Comparison of ENCODE assay signal across 19 cellular contexts in the genomic region with DNA sequence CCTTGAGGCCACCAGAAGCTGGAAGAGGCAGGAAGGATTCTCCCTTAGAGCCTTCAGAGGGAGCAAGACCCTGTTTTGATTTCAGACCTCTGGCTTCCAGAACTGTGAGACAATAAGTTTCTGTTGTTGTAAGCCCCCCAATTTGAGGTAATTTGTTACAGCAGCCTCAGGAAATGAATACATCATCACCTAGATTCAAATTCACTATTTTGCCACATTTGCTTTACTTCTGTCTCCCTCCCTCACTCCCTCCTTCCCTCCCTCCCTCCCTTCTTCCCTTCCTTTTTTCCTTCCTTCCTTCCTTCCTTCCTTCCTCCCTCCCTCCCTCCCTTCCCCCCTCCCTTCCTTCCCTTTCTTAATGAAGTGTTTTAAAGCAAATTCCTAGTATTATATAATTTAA. TPM values are rescaled to one million over a fixed set of nuclear protein-coding genes. Genes with fewer than 3 reads are reported as not detected.
A peak's percentile ranks its signal among the peaks of the same experiment; 100 is the strongest.
DNase-seq lines count a peak whose midpoint lies in the region; ATAC-seq, FAIRE-seq and TF ChIP-seq lines count a peak whose summit lies in the region.
"Had no signal": no experiment of that assay in that cellular context is flagged by ENCODE, and none has a peak within 500 bp of the region (broad histone marks: within the 10 kb centered on the region; RNA-seq: fewer than 3 reads in every experiment).

No MANE protein-coding gene starts in this region.

- H3K4me3 ChIP-seq in HepG2 (replicated peaks in 1 of 3; ENCODE audit: insufficient read depth in 1 of 3, low read depth in 2 of 3, low read length in 3 of 3), result no peak overlapping the region
- no peak overlapping the region for H3K4me3 ChIP-seq in right lobe of liver
- H3K4me3 ChIP-seq in K562, result no peak overlapping the region
- no peak overlapping the region for H3K4me3 ChIP-seq in neuronal stem cell (ENCODE audit: low read length in 2 of 2)
- H3K4me3 ChIP-seq: BLaER1 had no signal

- no peak overlapping the region for H4K91ac ChIP-seq in neuronal stem cell (ENCODE audit: low read depth, low read length, poor library complexity)

- H4K20me1 ChIP-seq in HepG2 (ENCODE audit: insufficient read depth, low read length) (no peaks in the 10 kb centered on the region), K562 (replicated peaks; ENCODE audit: control insufficient read depth, insufficient read depth, low read length) (no peaks in the 10 kb centered on the region)
- H4K20me1 ChIP-seq: BLaER1 had no signal

- no peaks in the 10 kb centered on the region for H3K9me1 ChIP-seq in K562 (ENCODE audit: control insufficient read depth, insufficient read depth, low read length)

- H2BK120ac ChIP-seq in neuronal stem cell (ENCODE audit: low read depth, low read length), result no peak overlapping the region

- no peak overlapping the region for H3K4ac ChIP-seq in neuronal stem cell (ENCODE audit: low read length)

- no peak overlapping the region for H3K27ac Mint-ChIP-seq in activated CD8-positive, alpha-beta T cell treated with anti-CD3 and anti-CD28 coated beads for 36 hours
- no peak overlapping the region for H3K27ac Mint-ChIP-seq in stimulated activated memory B cell treated with anti-CD40 and anti-IgM and Interleukin-4, amounts not matched to agents 10 μg/mL and 1 μg/mL and 100 μg/mL, for 72 hours
- H3K27ac Mint-ChIP-seq in osteocyte (ENCODE audit: unreplicated experiment), result no peak overlapping the region
- H3K27ac Mint-ChIP-seq: CD4-positive, alpha-beta memory T cell had no signal

- H3K23ac ChIP-seq in neuronal stem cell (ENCODE audit: low read depth, low read length, poor library complexity), result no peak overlapping the region

- no TSS peak for BruUV-seq in HepG2 (replicated peaks; lab: Mats Ljungman, UMichigan)
- no TSS peak for BruUV-seq in K562 (replicated peaks; lab: Mats Ljungman, UMichigan)

- no peak overlapping the region for H3K18ac ChIP-seq in neuronal stem cell (ENCODE audit: low read length)

- TF ChIP-seq RAD21 in HepG2 (CRISPR knock-in tag; IDR thresholded peaks at IDR 0.05) (no peak), K562 (CRISPR knock-in tag; conservative IDR thresholded peaks at IDR 0.05 in 1 of 2, IDR thresholded peaks at IDR 0.05 in 1 of 2) (no peak)

- in situ Hi-C loops in HepG2 (cut with HindIII; ENCODE audit: extremely low pct_ligation_motif_present, low pct_unique_long_range_greater_than_20kb), result no loop called here
- in situ Hi-C loops in K562 (cut with MboI), result no loop called here

- no peaks in the 10 kb centered on the region; a peak in 2 of 5 replicates for H3K27me3 ChIP-seq in HepG2 (ENCODE audit: control insufficient read depth in 1 of 2, insufficient read depth in 2 of 2, low read length in 2 of 2)
- H3K27me3 ChIP-seq in right lobe of liver, result no peaks in the 10 kb centered on the region
- no peaks in the 10 kb centered on the region for H3K27me3 ChIP-seq in K562 (ENCODE audit: control insufficient read depth in 2 of 2, insufficient read depth in 2 of 2, low read length in 2 of 2)
- H3K27me3 ChIP-seq in neuronal stem cell (ENCODE audit: control insufficient read depth in 3 of 3, insufficient read depth in 3 of 3, low read depth in 1 of 3, low read length in 3 of 3), result no peaks in the 10 kb centered on the region
- H3K27me3 ChIP-seq: BLaER1 had no signal

- FAIRE-seq in HepG2 (lab: Jason Lieb, UNC) (no peak), K562 (lab: Jason Lieb, UNC) (no peak)
- FAIRE-seq: GM12892, GM18507 had no signal

- no peak overlapping the region for H2BK5ac ChIP-seq in neuronal stem cell (ENCODE audit: low read length)

- CTCF ChIA-PET in HepG2 (lab: Yijun Ruan, JAX; ENCODE audit: low intra/inter-chr PET ratio, low total read pairs) (no interaction called here), K562 (lab: Yijun Ruan, JAX; ENCODE audit: low intra/inter-chr PET ratio) (no interaction called here)
- CTCF ChIA-PET in activated CD8-positive, alpha-beta T cell treated with anti-CD3 and anti-CD28 coated beads for 36 hours (lab: Charles Lee), result no interaction called here

- no peaks in the 10 kb centered on the region for H3K79me2 ChIP-seq in HepG2 (ENCODE audit: insufficient read depth, low read length)
- H3K79me2 ChIP-seq in K562 (ENCODE audit: control insufficient read depth, insufficient read depth, low read length), result no peaks in the 10 kb centered on the region

- no peak for DNase-seq in HepG2 (ENCODE audit: low spot score)
- no peak for DNase-seq in right lobe of liver
- peak in 1 of 4 experiments; percentile 34 for DNase-seq in K562 (ENCODE audit: extremely low read depth in 1 of 4, low spot score in 3 of 4)
- no peak for DNase-seq in neuronal stem cell (ENCODE audit: low spot score)
- no peak for DNase-seq in activated CD8-positive, alpha-beta T cell treated with anti-CD3 and anti-CD28 coated beads for 36 hours
- DNase-seq in osteocyte (ENCODE audit: extremely low spot score, unreplicated experiment), result no peak
- DNase-seq: 8988T; CD4-positive, alpha-beta memory T cell; DMS153; DMS79; GDM1; GOT3; H7 had no signal

- no peak overlapping the region for H4K8ac ChIP-seq in neuronal stem cell (ENCODE audit: low read depth, low read length)

- H3K4me2 ChIP-seq in HepG2 (ENCODE audit: low read depth, low read length) (no peak overlapping the region), K562 (ENCODE audit: insufficient read depth, low read length) (no peak overlapping the region), neuronal stem cell (ENCODE audit: insufficient read depth, low read length, poor library complexity, severe bottlenecking) (no peak overlapping the region)
- H3K4me2 ChIP-seq: BLaER1 had no signal

- no peaks in the 10 kb centered on the region for H3K36me3 ChIP-seq in HepG2 (replicated peaks in 1 of 2; ENCODE audit: control insufficient read depth in 1 of 2, insufficient read depth in 2 of 2, low read length in 2 of 2)
- no peaks in the 10 kb centered on the region for H3K36me3 ChIP-seq in right lobe of liver
- H3K36me3 ChIP-seq in K562 (ENCODE audit: control insufficient read depth, insufficient read depth, low read length), result no peaks in the 10 kb centered on the region
- H3K36me3 ChIP-seq in neuronal stem cell (replicated peaks in 1 of 2; ENCODE audit: control insufficient read depth in 2 of 2, insufficient read depth in 2 of 2, low read length in 2 of 2), result no peaks in the 10 kb centered on the region
- H3K36me3 ChIP-seq: BLaER1 had no signal

- intact Hi-C loops in HepG2 (cut with micrococcal nuclease; ENCODE audit: unreplicated experiment), result no loop called here
- intact Hi-C loops in right lobe of liver (cut with DNase I), result no loop called here
- intact Hi-C loops in K562 (cut with micrococcal nuclease), result no loop called here
- intact Hi-C loops in activated CD8-positive, alpha-beta T cell treated with anti-CD3 and anti-CD28 coated beads for 36 hours (cut with micrococcal nuclease), result no loop called here

- no peaks in the 10 kb centered on the region for H3K79me1 ChIP-seq in neuronal stem cell (ENCODE audit: low read depth, low read length)

- TF ChIP-seq POLR2A in HepG2 (IDR thresholded peaks at IDR 0.05; ENCODE audit: insufficient read depth in 1 of 2, low read depth in 2 of 2, low read length in 2 of 2), result no peak
- TF ChIP-seq POLR2A in right lobe of liver (IDR thresholded peaks at IDR 0.05), result no peak
- no peak for TF ChIP-seq POLR2A in K562 (conservative IDR thresholded peaks at IDR 0.05)

- no peak for ATAC-seq in HepG2
- ATAC-seq in right lobe of liver, result no peak
- peak; percentile 40; the same call in 2 of the 3 replicates for ATAC-seq in K562
- ATAC-seq in activated CD8-positive, alpha-beta T cell treated with anti-CD3 and anti-CD28 coated beads for 36 hours, result no peak
- no peak for ATAC-seq in stimulated activated memory B cell treated with anti-CD40 and anti-IgM and Interleukin-4, amounts not matched to agents 10 μg/mL and 1 μg/mL and 100 μg/mL, for 72 hours
- ATAC-seq: HCT116 had no signal

- no peak overlapping the region for H3K14ac ChIP-seq in neuronal stem cell (ENCODE audit: low read length)

- no peaks in the 10 kb centered on the region for H3K36me3 Mint-ChIP-seq in activated CD8-positive, alpha-beta T cell treated with anti-CD3 and anti-CD28 coated beads for 36 hours (ENCODE audit: low read depth)
- H3K36me3 Mint-ChIP-seq in stimulated activated memory B cell treated with anti-CD40 and anti-IgM and Interleukin-4, amounts not matched to agents 10 μg/mL and 1 μg/mL and 100 μg/mL, for 72 hours, result no peaks in the 10 kb centered on the region
- no peaks in the 10 kb centered on the region for H3K36me3 Mint-ChIP-seq in osteocyte (ENCODE audit: unreplicated experiment)
- H3K36me3 Mint-ChIP-seq: CD14-positive monocyte; CD4-positive, alpha-beta memory T cell had no signal

- H3K9me3 Mint-ChIP-seq in activated CD8-positive, alpha-beta T cell treated with anti-CD3 and anti-CD28 coated beads for 36 hours, result no peaks in the 10 kb centered on the region
- no peaks in the 10 kb centered on the region for H3K9me3 Mint-ChIP-seq in stimulated activated memory B cell treated with anti-CD40 and anti-IgM and Interleukin-4, amounts not matched to agents 10 μg/mL and 1 μg/mL and 100 μg/mL, for 72 hours
- no peaks in the 10 kb centered on the region for H3K9me3 Mint-ChIP-seq in osteocyte (ENCODE audit: unreplicated experiment)
- H3K9me3 Mint-ChIP-seq: CD4-positive, alpha-beta memory T cell had no signal

- H3K9ac ChIP-seq in HepG2 (ENCODE audit: insufficient read depth, low read depth, low read length) (no peak overlapping the region), K562 (ENCODE audit: insufficient read depth in 1 of 2, low read depth in 2 of 2, low read length in 2 of 2) (no peak overlapping the region), neuronal stem cell (ENCODE audit: low read depth, low read length, poor library complexity) (no peak overlapping the region)
- H3K9ac ChIP-seq: BLaER1 had no signal

- TF ChIP-seq EP300 in HepG2 (IDR thresholded peaks at IDR 0.05; ENCODE audit: low read depth in 2 of 2, low read length in 2 of 2), result no peak
- no peak for TF ChIP-seq EP300 in HepG2 (CRISPR knock-in tag; IDR thresholded peaks at IDR 0.05; ENCODE audit: borderline replicate concordance)
- TF ChIP-seq EP300 in K562 (IDR thresholded peaks at IDR 0.05; ENCODE audit: low read length), result no peak

- H3K4me1 ChIP-seq in HepG2 (ENCODE audit: insufficient read depth, low read length) (peaks cover 25% of the 10 kb centered on the region), right lobe of liver (no peaks in the 10 kb centered on the region), K562 (replicated peaks in 1 of 2; ENCODE audit: control insufficient read depth in 2 of 2, insufficient read depth in 2 of 2, low read length in 2 of 2) (peaks cover 13 to 17% of the 10 kb centered on the region in 2 experiments), neuronal stem cell (ENCODE audit: control insufficient read depth in 2 of 2, insufficient read depth in 1 of 2, low read depth in 1 of 2, low read length in 2 of 2) (peaks cover 3 to 8% of the 10 kb centered on the region in 2 donors)
- H3K4me1 ChIP-seq: BLaER1 had no signal

- H2BK15ac ChIP-seq in neuronal stem cell (ENCODE audit: low read length), result no peak overlapping the region

- no peaks in the 10 kb centered on the region for H3K4me1 Mint-ChIP-seq in activated CD8-positive, alpha-beta T cell treated with anti-CD3 and anti-CD28 coated beads for 36 hours (ENCODE audit: low read depth)
- H3K4me1 Mint-ChIP-seq in stimulated activated memory B cell treated with anti-CD40 and anti-IgM and Interleukin-4, amounts not matched to agents 10 μg/mL and 1 μg/mL and 100 μg/mL, for 72 hours, result peaks cover 8% of the 10 kb centered on the region
- H3K4me1 Mint-ChIP-seq in osteocyte (ENCODE audit: unreplicated experiment), result peaks cover 44% of the 10 kb centered on the region

- TF ChIP-seq CTCF in HepG2 (CRISPR knock-in tag; IDR thresholded peaks at IDR 0.05), result no peak
- TF ChIP-seq CTCF in right lobe of liver (IDR thresholded peaks at IDR 0.05), result no peak
- no peak for TF ChIP-seq CTCF in K562 (IDR thresholded peaks at IDR 0.05 in 2 of 3, conservative IDR thresholded peaks at IDR 0.05 in 1 of 3; ENCODE audit: insufficient read depth in 2 of 3, low read depth in 1 of 3, low read length in 3 of 3)
- no peak for TF ChIP-seq CTCF in activated CD8-positive, alpha-beta T cell treated with anti-CD3 and anti-CD28 coated beads for 36 hours (IDR thresholded peaks at IDR 0.05)
- TF ChIP-seq CTCF in osteocyte (IDR thresholded peaks at IDR 0.05), result no peak

- no peak overlapping the region for H2AK5ac ChIP-seq in neuronal stem cell (ENCODE audit: low read depth, low read length)

- no peak overlapping the region for H2BK12ac ChIP-seq in neuronal stem cell (ENCODE audit: low read length)

- H3K4me3 Mint-ChIP-seq in activated CD8-positive, alpha-beta T cell treated with anti-CD3 and anti-CD28 coated beads for 36 hours, result no peak overlapping the region
- H3K4me3 Mint-ChIP-seq in stimulated activated memory B cell treated with anti-CD40 and anti-IgM and Interleukin-4, amounts not matched to agents 10 μg/mL and 1 μg/mL and 100 μg/mL, for 72 hours, result no peak overlapping the region
- H3K4me3 Mint-ChIP-seq in osteocyte (ENCODE audit: unreplicated experiment), result no peak overlapping the region
- H3K4me3 Mint-ChIP-seq: CD14-positive monocyte; CD4-positive, alpha-beta memory T cell had no signal

- H3K27me3 Mint-ChIP-seq in activated CD8-positive, alpha-beta T cell treated with anti-CD3 and anti-CD28 coated beads for 36 hours, result peaks cover 3% of the 10 kb centered on the region
- H3K27me3 Mint-ChIP-seq in stimulated activated memory B cell treated with anti-CD40 and anti-IgM and Interleukin-4, amounts not matched to agents 10 μg/mL and 1 μg/mL and 100 μg/mL, for 72 hours, result no peaks in the 10 kb centered on the region
- H3K27me3 Mint-ChIP-seq in osteocyte (ENCODE audit: unreplicated experiment), result no peaks in the 10 kb centered on the region

- H2AFZ ChIP-seq in HepG2 (ENCODE audit: low read length) (no peak overlapping the region), K562 (ENCODE audit: low read depth, low read length) (peak overlapping the region; percentile 85), neuronal stem cell (ENCODE audit: low read length) (peak overlapping the region; percentile 19)

- POLR2A ChIA-PET in HepG2 (lab: Yijun Ruan, JAX) (no interaction called here), K562 (lab: Yijun Ruan, JAX) (no interaction called here)
- POLR2A ChIA-PET in activated CD8-positive, alpha-beta T cell treated with anti-CD3 and anti-CD28 coated beads for 36 hours (lab: Charles Lee), result no interaction called here

- H3K27ac ChIP-seq in HepG2 (ENCODE audit: extremely low read length, insufficient read depth, low read length) (no peak overlapping the region), right lobe of liver (no peak overlapping the region), K562 (ENCODE audit: extremely low read depth, low read depth, low read length) (no peak overlapping the region), neuronal stem cell (replicated peaks; ENCODE audit: low read length) (no peak overlapping the region)
- H3K27ac ChIP-seq: BLaER1 had no signal

- H3K9me3 ChIP-seq in HepG2 (ENCODE audit: low read length), result no peaks in the 10 kb centered on the region
- H3K9me3 ChIP-seq in right lobe of liver, result no peaks in the 10 kb centered on the region
- H3K9me3 ChIP-seq in K562 (replicated peaks; ENCODE audit: control insufficient read depth, insufficient read depth, low read depth, low read length), result no peaks in the 10 kb centered on the region
- H3K9me3 ChIP-seq in neuronal stem cell (replicated peaks in 1 of 2; ENCODE audit: control insufficient read depth in 2 of 2, insufficient read depth in 1 of 2, low read depth in 1 of 2, low read length in 2 of 2), result no peaks in the 10 kb centered on the region
- H3K9me3 ChIP-seq: BLaER1 had no signal

RNA-seq across cellular contexts. Expression of a gene that starts 58.1 kb away (rescaled TPM):
- 37.2 and 48.3 TPM in 2 replicates for total RNA-seq in HepG2 (2016; rRNA removed; fragmentation: Illumina TruSeq; extraction: Trizol)
- 12.1 and 13.7 TPM in 2 replicates for total RNA-seq in HepG2 (2016; cell fraction: cytosol; rRNA removed; fragmentation: Illumina TruSeq; extraction: Trizol; ENCODE audit: low read depth)
- 35.4 and 47.0 TPM in 2 replicates for total RNA-seq in HepG2 (2016; cell fraction: insoluble cytoplasmic fraction; rRNA removed; fragmentation: Illumina TruSeq; extraction: Trizol)
- total RNA-seq in HepG2 (2016; cell fraction: membrane; rRNA removed; fragmentation: Illumina TruSeq; extraction: Trizol), result 23.2 and 29.0 TPM in 2 replicates
- total RNA-seq in HepG2 (2016; cell fraction: nucleus; rRNA removed; fragmentation: Illumina TruSeq; extraction: Trizol), result 37.1 and 42.5 TPM in 2 replicates
- polyA plus RNA-seq in HepG2 (2011; rRNA removed), result 19.5 and 21.1 TPM in 2 replicates
- polyA plus RNA-seq in HepG2 (2011; cell fraction: cytosol; rRNA removed), result 14.7 and 19.5 TPM in 2 replicates
- 16.8 and 17.7 TPM in 2 replicates for polyA plus RNA-seq in HepG2 (2011; cell fraction: nucleus; rRNA removed)
- 17.5 and 22.9 TPM in 2 replicates for polyA plus RNA-seq in HepG2 (2012)
- polyA plus RNA-seq in HepG2 (2016; cell fraction: cytosol; fragmentation: Illumina TruSeq; extraction: Trizol; ENCODE audit: low read depth), result 12.4 and 13.8 TPM in 2 replicates
- polyA plus RNA-seq in HepG2 (2016; cell fraction: insoluble cytoplasmic fraction; fragmentation: Illumina TruSeq; extraction: Trizol; ENCODE audit: low read depth), result 33.5 and 35.2 TPM in 2 replicates
- polyA plus RNA-seq in HepG2 (2016; cell fraction: membrane; fragmentation: Illumina TruSeq; extraction: Trizol; ENCODE audit: low read depth), result 17.4 and 21.2 TPM in 2 replicates
- polyA plus RNA-seq in HepG2 (2016; cell fraction: nucleus; fragmentation: Illumina TruSeq; extraction: Trizol; ENCODE audit: insufficient read depth, low read depth), result 32.6 and 33.2 TPM in 2 replicates
- 22.0 and 49.6 TPM in 2 replicates for polyA minus RNA-seq in HepG2 (2011; rRNA and poly(A)+ RNA removed; ENCODE audit: low replicate concordance)
- polyA minus RNA-seq in HepG2 (2011; cell fraction: cytosol; rRNA and poly(A)+ RNA removed), result 22.4 TPM in 2 replicates
- 55.1 and 57.9 TPM in 2 replicates for polyA minus RNA-seq in HepG2 (2011; cell fraction: nucleus; rRNA and poly(A)+ RNA removed)
- total RNA-seq in right lobe of liver, result 10 to 100 TPM; 17.7 to 19.4 (median 18.4) TPM
- 104 and 140 TPM in 2 replicates for total RNA-seq in K562 (2011; cell fraction: chromatin; rRNA removed; ENCODE audit: low replicate concordance)
- total RNA-seq in K562 (2011; cell fraction: nucleolus; rRNA removed), result 46.7 and 52.6 TPM in 2 replicates
- 47.2 and 119 TPM in 2 replicates for total RNA-seq in K562 (2011; cell fraction: nucleoplasm; rRNA removed)
- total RNA-seq in K562 (2014; rRNA removed), result 21.0 and 30.1 TPM in 2 replicates
- total RNA-seq in K562 (2014; rRNA removed; fragmentation: Illumina TruSeq; extraction: Trizol), result 37.5 and 39.3 TPM in 2 replicates
- total RNA-seq in K562 (2015; rRNA removed; fragmentation: Illumina TruSeq; extraction: Trizol), result 43.2 and 44.3 TPM in 2 replicates
- total RNA-seq in K562 (2021), result 30.1 and 33.8 TPM in 2 replicates
- 29.5 and 31.8 TPM in 2 replicates for polyA plus RNA-seq in K562 (2011; rRNA removed)
- polyA plus RNA-seq in K562 (2011; cell fraction: cytosol; rRNA removed), result 15.8 and 22.8 TPM in 2 replicates
- polyA plus RNA-seq in K562 (2011; cell fraction: nucleus; rRNA removed), result 33.0 and 34.3 TPM in 2 replicates
- 25.3 and 25.9 TPM in 2 replicates for polyA plus RNA-seq in K562 (2012)
- polyA plus RNA-seq in K562 (2014; fragmentation: Illumina TruSeq; extraction: Trizol), result 28.2 and 29.7 TPM in 2 replicates
- polyA plus RNA-seq in K562 (2014; fragmentation: Nextera tagmentation; extraction: Ambion mirVana), result 1 to 10 TPM; 3.6 to 4.3 TPM
- 22.5 and 22.6 TPM in 2 replicates for polyA plus RNA-seq in K562 (2014; rRNA removed)
- polyA minus RNA-seq in K562 (2011; rRNA and poly(A)+ RNA removed), result 58.2 and 66.9 TPM in 2 replicates
- polyA minus RNA-seq in K562 (2011; cell fraction: cytosol; rRNA and poly(A)+ RNA removed), result 27.8 and 31.0 TPM in 2 replicates
- 52.9 and 92.3 TPM in 2 replicates for polyA minus RNA-seq in K562 (2011; cell fraction: nucleus; rRNA and poly(A)+ RNA removed)
- polyA plus RNA-seq in neuronal stem cell (2013, experiment 1 of 2), result 9.1 TPM
- 9.1 TPM for polyA plus RNA-seq in neuronal stem cell (2013, experiment 2 of 2)
- not detected for total RNA-seq in activated CD8-positive, alpha-beta T cell treated with anti-CD3 and anti-CD28 coated beads for 36 hours
- total RNA-seq in osteocyte, result 47.5 and 51.0 TPM in 2 replicates

Comparison
In these comparisons a context has a peak if more than half of its experiments do, and no peak if none do; other contexts are left out.
1. RNA of a gene that starts 58.1 kb away (total RNA-seq): 47.5 to 51.0 TPM in osteocyte, 21.0 to 140 TPM in K562, 12.1 to 48.3 TPM in HepG2 and 17.7 to 19.4 TPM in right lobe of liver; not detected in activated CD8-positive, alpha-beta T cell treated with anti-CD3 and anti-CD28 coated beads for 36 hours; every median in the first group is over 10 times any median in the second.